ENCODE assay signal across 1 cellular context in genomic region chr11:32511926-32512325, GRCh38.
TF ChIP-seq lines count a peak whose summit lies in the region.

No MANE protein-coding gene starts in this region.

TF ChIP-seq in K562, 482 proteins besides CTCF, POLR2A, EP300 and RAD21:
- TF ChIP-seq CREB3 (tag; conservative IDR thresholded peaks at IDR 0.05; ENCODE audit: low read depth), result no peak
- TF ChIP-seq, protein P1, sequence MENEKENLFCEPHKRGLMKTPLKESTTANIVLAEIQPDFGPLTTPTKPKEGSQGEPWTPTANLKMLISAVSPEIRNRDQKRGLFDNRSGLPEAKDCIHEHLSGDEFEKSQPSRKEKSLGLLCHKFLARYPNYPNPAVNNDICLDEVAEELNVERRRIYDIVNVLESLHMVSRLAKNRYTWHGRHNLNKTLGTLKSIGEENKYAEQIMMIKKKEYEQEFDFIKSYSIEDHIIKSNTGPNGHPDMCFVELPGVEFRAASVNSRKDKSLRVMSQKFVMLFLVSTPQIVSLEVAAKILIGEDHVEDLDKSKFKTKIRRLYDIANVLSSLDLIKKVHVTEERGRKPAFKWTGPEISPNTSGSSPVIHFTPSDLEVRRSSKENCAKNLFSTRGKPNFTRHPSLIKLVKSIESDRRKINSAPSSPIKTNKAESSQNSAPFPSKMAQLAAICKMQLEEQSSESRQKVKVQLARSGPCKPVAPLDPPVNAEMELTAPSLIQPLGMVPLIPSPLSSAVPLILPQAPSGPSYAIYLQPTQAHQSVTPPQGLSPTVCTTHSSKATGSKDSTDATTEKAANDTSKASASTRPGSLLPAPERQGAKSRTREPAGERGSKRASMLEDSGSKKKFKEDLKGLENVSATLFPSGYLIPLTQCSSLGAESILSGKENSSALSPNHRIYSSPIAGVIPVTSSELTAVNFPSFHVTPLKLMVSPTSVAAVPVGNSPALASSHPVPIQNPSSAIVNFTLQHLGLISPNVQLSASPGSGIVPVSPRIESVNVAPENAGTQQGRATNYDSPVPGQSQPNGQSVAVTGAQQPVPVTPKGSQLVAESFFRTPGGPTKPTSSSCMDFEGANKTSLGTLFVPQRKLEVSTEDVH (IDR thresholded peaks at IDR 0.05; ENCODE audit: low read depth, partially characterized antibody), result no peak
- peak; percentile 42 for TF ChIP-seq MEIS2 (IDR thresholded peaks at IDR 0.05; ENCODE audit: partially characterized antibody)
- TF ChIP-seq, protein P2, sequence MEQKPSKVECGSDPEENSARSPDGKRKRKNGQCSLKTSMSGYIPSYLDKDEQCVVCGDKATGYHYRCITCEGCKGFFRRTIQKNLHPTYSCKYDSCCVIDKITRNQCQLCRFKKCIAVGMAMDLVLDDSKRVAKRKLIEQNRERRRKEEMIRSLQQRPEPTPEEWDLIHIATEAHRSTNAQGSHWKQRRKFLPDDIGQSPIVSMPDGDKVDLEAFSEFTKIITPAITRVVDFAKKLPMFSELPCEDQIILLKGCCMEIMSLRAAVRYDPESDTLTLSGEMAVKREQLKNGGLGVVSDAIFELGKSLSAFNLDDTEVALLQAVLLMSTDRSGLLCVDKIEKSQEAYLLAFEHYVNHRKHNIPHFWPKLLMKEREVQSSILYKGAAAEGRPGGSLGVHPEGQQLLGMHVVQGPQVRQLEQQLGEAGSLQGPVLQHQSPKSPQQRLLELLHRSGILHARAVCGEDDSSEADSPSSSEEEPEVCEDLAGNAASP (IDR thresholded peaks at IDR 0.05), result no peak
- TF ChIP-seq ILF3 (IDR thresholded peaks at IDR 0.05; ENCODE audit: borderline replicate concordance), result no peak
- no peak for TF ChIP-seq MEF2D (tag; conservative IDR thresholded peaks at IDR 0.05; ENCODE audit: low read depth)
- TF ChIP-seq CBX2 (IDR thresholded peaks at IDR 0.05; ENCODE audit: insufficient read depth, low read length, poor library complexity, severe bottlenecking), result no peak
- TF ChIP-seq UBTF (IDR thresholded peaks at IDR 0.05; ENCODE audit: borderline replicate concordance in 1 of 2, low read depth in 2 of 2, low read length in 2 of 2), result no peak
- TF ChIP-seq MEF2A (IDR thresholded peaks at IDR 0.05; ENCODE audit: control insufficient read depth, low read depth, low read length), result no peak
- TF ChIP-seq, protein P3, sequence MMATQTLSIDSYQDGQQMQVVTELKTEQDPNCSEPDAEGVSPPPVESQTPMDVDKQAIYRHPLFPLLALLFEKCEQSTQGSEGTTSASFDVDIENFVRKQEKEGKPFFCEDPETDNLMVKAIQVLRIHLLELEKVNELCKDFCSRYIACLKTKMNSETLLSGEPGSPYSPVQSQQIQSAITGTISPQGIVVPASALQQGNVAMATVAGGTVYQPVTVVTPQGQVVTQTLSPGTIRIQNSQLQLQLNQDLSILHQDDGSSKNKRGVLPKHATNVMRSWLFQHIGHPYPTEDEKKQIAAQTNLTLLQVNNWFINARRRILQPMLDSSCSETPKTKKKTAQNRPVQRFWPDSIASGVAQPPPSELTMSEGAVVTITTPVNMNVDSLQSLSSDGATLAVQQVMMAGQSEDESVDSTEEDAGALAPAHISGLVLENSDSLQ (IDR thresholded peaks at IDR 0.05), result peak; percentile 71
- TF ChIP-seq, protein P4, sequence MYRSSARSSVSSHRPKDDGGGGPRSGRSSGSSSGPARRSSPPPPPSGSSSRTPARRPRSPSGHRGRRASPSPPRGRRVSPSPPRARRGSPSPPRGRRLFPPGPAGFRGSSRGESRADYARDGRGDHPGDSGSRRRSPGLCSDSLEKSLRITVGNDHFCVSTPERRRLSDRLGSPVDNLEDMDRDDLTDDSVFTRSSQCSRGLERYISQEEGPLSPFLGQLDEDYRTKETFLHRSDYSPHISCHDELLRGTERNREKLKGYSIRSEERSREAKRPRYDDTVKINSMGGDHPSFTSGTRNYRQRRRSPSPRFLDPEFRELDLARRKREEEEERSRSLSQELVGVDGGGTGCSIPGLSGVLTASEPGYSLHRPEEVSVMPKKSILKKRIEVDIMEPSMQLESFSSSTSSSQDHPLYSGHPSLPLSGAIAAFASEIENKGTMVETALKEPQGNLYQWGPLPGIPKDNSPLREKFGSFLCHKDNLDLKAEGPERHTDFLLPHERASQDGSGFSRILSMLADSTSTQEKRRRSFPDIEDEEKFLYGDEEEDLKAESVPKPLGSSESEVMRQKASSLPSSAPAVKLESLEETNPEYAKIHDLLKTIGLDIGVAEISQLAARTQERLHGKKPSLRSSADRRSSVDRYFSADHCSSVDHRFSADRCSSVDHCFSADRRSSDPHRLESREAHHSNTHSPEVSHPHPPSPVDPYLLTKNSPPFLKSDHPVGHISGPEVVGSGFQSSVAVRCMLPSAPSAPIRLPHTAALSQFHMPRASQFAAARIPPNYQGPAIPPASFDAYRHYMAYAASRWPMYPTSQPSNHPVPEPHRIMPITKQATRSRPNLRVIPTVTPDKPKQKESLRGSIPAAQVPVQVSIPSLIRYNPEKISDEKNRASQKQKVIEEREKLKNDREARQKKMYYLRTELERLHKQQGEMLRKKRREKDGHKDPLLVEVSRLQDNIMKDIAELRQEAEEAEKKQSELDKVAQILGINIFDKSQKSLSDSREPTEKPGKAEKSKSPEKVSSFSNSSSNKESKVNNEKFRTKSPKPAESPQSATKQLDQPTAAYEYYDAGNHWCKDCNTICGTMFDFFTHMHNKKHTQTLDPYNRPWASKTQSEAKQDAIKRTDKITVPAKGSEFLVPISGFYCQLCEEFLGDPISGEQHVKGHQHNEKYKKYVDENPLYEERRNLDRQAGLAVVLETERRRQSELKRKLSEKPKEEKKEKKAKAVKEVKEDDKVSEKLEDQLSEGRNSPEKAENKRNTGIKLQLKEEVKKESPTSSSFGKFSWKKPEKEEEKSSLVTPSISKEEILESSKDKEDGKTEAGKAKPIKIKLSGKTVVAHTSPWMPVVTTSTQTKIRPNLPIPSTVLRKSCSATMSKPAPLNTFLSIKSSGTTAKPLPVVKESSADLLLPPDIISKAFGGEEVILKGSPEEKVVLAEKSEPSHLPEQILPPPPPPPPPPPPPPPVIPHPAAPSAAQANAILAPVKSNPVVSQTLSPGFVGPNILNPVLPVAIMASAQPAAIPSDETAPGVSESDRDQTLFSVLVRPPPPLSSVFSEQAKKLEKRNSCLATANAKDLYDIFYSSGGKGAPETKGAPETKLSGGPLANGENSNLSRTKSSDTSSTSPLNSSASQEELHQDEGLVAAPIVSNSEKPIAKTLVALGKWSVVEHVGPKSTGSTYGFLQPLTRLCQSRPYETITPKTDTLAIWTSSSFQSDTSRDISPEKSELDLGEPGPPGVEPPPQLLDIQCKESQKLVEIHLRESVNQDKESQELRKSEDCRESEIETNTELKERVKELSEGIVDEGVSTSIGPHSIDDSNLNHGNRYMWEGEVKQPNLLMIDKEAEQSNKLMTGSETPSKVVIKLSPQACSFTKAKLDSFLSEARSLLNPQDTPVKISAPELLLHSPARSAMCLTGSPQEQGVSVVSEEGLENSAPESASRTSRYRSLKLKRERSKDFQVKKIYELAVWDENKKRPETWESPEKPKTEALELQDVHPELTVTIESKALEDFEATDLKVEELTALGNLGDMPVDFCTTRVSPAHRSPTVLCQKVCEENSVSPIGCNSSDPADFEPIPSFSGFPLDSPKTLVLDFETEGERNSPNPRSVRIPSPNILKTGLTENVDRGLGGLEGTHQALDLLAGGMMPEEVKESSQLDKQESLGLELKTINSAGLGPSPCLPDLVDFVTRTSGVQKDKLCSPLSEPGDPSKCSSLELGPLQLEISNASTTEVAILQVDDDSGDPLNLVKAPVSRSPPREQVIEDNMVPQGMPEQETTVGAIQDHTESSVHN (IDR thresholded peaks at IDR 0.05; ENCODE audit: borderline replicate concordance in 1 of 2, low read depth in 1 of 2), result no peak
- TF ChIP-seq CBFA2T3 (IDR thresholded peaks at IDR 0.05), result 0 out of 2 replicates have a peak, but pooled peaks have one; percentile 18
- TF ChIP-seq TGIF2 (CRISPR knock-in tag; IDR thresholded peaks at IDR 0.05), result no peak
- TF ChIP-seq, protein P5, sequence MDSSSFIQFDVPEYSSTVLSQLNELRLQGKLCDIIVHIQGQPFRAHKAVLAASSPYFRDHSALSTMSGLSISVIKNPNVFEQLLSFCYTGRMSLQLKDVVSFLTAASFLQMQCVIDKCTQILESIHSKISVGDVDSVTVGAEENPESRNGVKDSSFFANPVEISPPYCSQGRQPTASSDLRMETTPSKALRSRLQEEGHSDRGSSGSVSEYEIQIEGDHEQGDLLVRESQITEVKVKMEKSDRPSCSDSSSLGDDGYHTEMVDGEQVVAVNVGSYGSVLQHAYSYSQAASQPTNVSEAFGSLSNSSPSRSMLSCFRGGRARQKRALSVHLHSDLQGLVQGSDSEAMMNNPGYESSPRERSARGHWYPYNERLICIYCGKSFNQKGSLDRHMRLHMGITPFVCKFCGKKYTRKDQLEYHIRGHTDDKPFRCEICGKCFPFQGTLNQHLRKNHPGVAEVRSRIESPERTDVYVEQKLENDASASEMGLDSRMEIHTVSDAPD (CRISPR knock-in tag; IDR thresholded peaks at IDR 0.05), result no peak
- TF ChIP-seq ZZZ3 (IDR thresholded peaks at IDR 0.05), result no peak
- no peak for TF ChIP-seq NR4A1 (CRISPR knock-in tag; IDR thresholded peaks at IDR 0.05)
- no peak for TF ChIP-seq NR4A1 (tag; IDR thresholded peaks at IDR 0.05)
- no peak for TF ChIP-seq SREBF1 (IDR thresholded peaks at IDR 0.05; ENCODE audit: borderline replicate concordance, low read depth, low read length)
TF ChIP-seq in K562: peak in this region for 3.
